Comparison of ENCODE assay signal across 10 cellular contexts in genomic region chr10:80457554-80458262, GRCh38. TPM values are rescaled to one million over a fixed set of nuclear protein-coding genes. Genes with fewer than 3 reads are reported as not detected.
DNase-seq lines count a peak whose midpoint lies in the region; ATAC-seq, FAIRE-seq and TF ChIP-seq lines count a peak whose summit lies in the region.
"Had no signal": no experiment of that assay in that cellular context is flagged by ENCODE, and none has a peak within 500 bp of the region (broad histone marks: within the 10 kb centered on the region; RNA-seq: fewer than 3 reads in every experiment).

No MANE protein-coding gene starts in this region.

- peak overlapping the region; percentile 5; the same call in 1 of the 2 replicates for H3K9ac ChIP-seq in GM12878 (ENCODE audit: control insufficient read depth, insufficient read depth, low read length)

- H3K27me3 ChIP-seq in H7 (ENCODE audit: control insufficient read depth, insufficient read depth, low read length) (peaks cover 8% of the 10 kb centered on the region), GM12878 (replicated peaks in 1 of 2; ENCODE audit: control insufficient read depth in 2 of 2, insufficient read depth in 2 of 2, low read length in 1 of 2) (no peaks in the 10 kb centered on the region), muscle layer of duodenum (ENCODE audit: low read depth, low read length) (no peaks in the 10 kb centered on the region)
- H3K27me3 ChIP-seq: adrenal gland had no signal

- no peak for TF ChIP-seq CTCF in A549 (IDR thresholded peaks at IDR 0.05)
- TF ChIP-seq CTCF in GM12878 (IDR thresholded peaks at IDR 0.05 in 2 of 3, conservative IDR thresholded peaks at IDR 0.05 in 1 of 3; ENCODE audit: control insufficient read depth in 2 of 3, extremely low read depth in 1 of 3, insufficient read depth in 1 of 3, low read depth in 3 of 3, low read length in 3 of 3), result 0 out of 6 replicates have a peak, but pooled peaks of 1 of the 3 experiments have one; percentile 6

- peak overlapping the region; percentile 23; the same call in 2 of the 3 replicates for H3K4me3 ChIP-seq in A549
- H3K4me3 ChIP-seq in H7 (ENCODE audit: insufficient read depth, low read depth, low read length), result no peak overlapping the region
- H3K4me3 ChIP-seq in GM12878, result peak overlapping the region; percentile 92
- H3K4me3 ChIP-seq in muscle layer of duodenum (ENCODE audit: low read depth in 1 of 2, low read length in 2 of 2), result no peak overlapping the region

- no peak for ATAC-seq in A549
- no peak for ATAC-seq in GM12878

- CTCF ChIA-PET in A549 (lab: Yijun Ruan, JAX), result interaction anchor here (1.6 to 38.6 kb wide), 3 partner anchors 13 to 48 kb away, joined by 7 to 928 read pairs (median 14); no protein-coding TSS in a partner anchor
- CTCF ChIA-PET in GM12878 (lab: Yijun Ruan, JAX), result interaction anchor here (1.2 to 21.5 kb wide), 7 partner anchors 9 to 43 kb away, joined by 5 to 402 read pairs (median 15); no protein-coding TSS in a partner anchor

- TF ChIP-seq EP300 in A549 (IDR thresholded peaks at IDR 0.05) (no peak), GM12878 (IDR thresholded peaks at IDR 0.05; ENCODE audit: borderline replicate concordance in 1 of 2, control insufficient read depth in 1 of 2, low read depth in 2 of 2, low read length in 2 of 2) (no peak)

- H3K4me2 ChIP-seq in A549 (peak overlapping the region; percentile 93), GM12878 (ENCODE audit: control insufficient read depth, insufficient read depth) (peak overlapping the region; percentile 51)

- H3K4me1 ChIP-seq in A549 (peaks cover 77% of the 10 kb centered on the region), GM12878 (ENCODE audit: control insufficient read depth, insufficient read depth, low read length) (peaks cover 68% of the 10 kb centered on the region), muscle layer of duodenum (ENCODE audit: control insufficient read depth in 1 of 2, insufficient read depth in 2 of 2, low read length in 2 of 2) (peaks cover 52 to 54% of the 10 kb centered on the region in 2 donors)

- H3K36me3 ChIP-seq in H7 (replicated peaks; ENCODE audit: control insufficient read depth, insufficient read depth, low read length) (no peaks in the 10 kb centered on the region), GM12878 (ENCODE audit: control insufficient read depth in 2 of 2, insufficient read depth in 2 of 2, low read length in 1 of 2) (no peaks in the 10 kb centered on the region), muscle layer of duodenum (ENCODE audit: control insufficient read depth in 1 of 2, insufficient read depth in 2 of 2, low read length in 2 of 2) (no peaks in the 10 kb centered on the region)
- H3K36me3 ChIP-seq: adrenal gland had no signal

- DNase-seq in A549 (ENCODE audit: low read depth in 1 of 2, low spot score in 1 of 2) (no peak), H7 (peak; percentile 78), GM12878 (ENCODE audit: low read depth, low spot score) (no peak), T-helper 9 cell (no peak), HK-2 (ENCODE audit: unreplicated experiment) (no peak), mucosa of gallbladder (ENCODE audit: low spot score) (no peak), GOT3 (lab: John Stamatoyannopoulos, UW) (no peak)
- DNase-seq: adrenal gland had no signal

- TF ChIP-seq RAD21 in A549 (conservative IDR thresholded peaks at IDR 0.05 in 1 of 2, IDR thresholded peaks at IDR 0.05 in 1 of 2) (no peak), GM12878 (IDR thresholded peaks at IDR 0.05; ENCODE audit: insufficient read depth, low read depth, low read length) (no peak)

- intact Hi-C loops in GM12878 (cut with micrococcal nuclease; ENCODE audit: unreplicated experiment), result loop anchor here (5.0 to 10.0 kb wide), 3 partner anchors 45 to 647 kb away; no protein-coding TSS in a partner anchor

- no peak for TF ChIP-seq POLR2A in A549 (IDR thresholded peaks at IDR 0.05; ENCODE audit: low read length)
- no peak for TF ChIP-seq POLR2A in GM12878 (IDR thresholded peaks at IDR 0.05; ENCODE audit: low read depth, low read length)

- RAD21 ChIA-PET in GM12878 (lab: Charles Lee; ENCODE audit: unreplicated experiment), result interaction anchor here (1.8 to 21.4 kb wide), 7 partner anchors 7 to 45 kb away, joined by 6 to 412 read pairs (median 32); no protein-coding TSS in a partner anchor

- TSS peak; percentile 37 for BruUV-seq in GM12878 (replicated peaks; lab: Mats Ljungman, UMichigan)

- H3K79me2 ChIP-seq in GM12878 (ENCODE audit: control insufficient read depth, insufficient read depth, low read length), result peaks cover 77% of the 10 kb centered on the region

- H3K9me3 ChIP-seq in A549 (no peaks in the 10 kb centered on the region), GM12878 (replicated peaks; ENCODE audit: control insufficient read depth, insufficient read depth, low read length) (no peaks in the 10 kb centered on the region), muscle layer of duodenum (ENCODE audit: control insufficient read depth in 1 of 2, low read length in 2 of 2) (no peaks in the 10 kb centered on the region)
- H3K9me3 ChIP-seq: adrenal gland had no signal

- FAIRE-seq in A549 (lab: Jason Lieb, UNC), result no peak
- FAIRE-seq in GM12878 (lab: Jason Lieb, UNC), result no peak
- FAIRE-seq: RCC 7860 had no signal

- whole genome bisulfite sequencing in A549 (ENCODE audit: missing lambda C conversion rate), result 79% methylated on average over 7 of the region's 8 CpGs
- WGBS in GM12878 (ENCODE audit: insufficient coverage, insufficient replicate concordance, low lambda C conversion rate, missing lambda C conversion rate), result 93% methylated on average over 8 of the region's 8 CpGs

- in situ Hi-C loops in GM12878 (cut with MboI), result no loop called here

- POLR2A ChIA-PET in A549 (lab: Yijun Ruan, JAX) (no interaction called here), GM12878 (lab: Charles Lee) (interaction anchor here (1.1 to 9.6 kb wide), 4 partner anchors 10 to 45 kb away, joined by 3 to 190 read pairs (median 45); no protein-coding TSS in a partner anchor)

- H3K27ac ChIP-seq in A549 (peak overlapping the region; percentile 59 to 100), GM12878 (ENCODE audit: control insufficient read depth, insufficient read depth) (peak overlapping the region; percentile 45), muscle layer of duodenum (ENCODE audit: low read length) (peak overlapping the region; percentile 80)

- SMC1A ChIA-PET in GM12878 (lab: Charles Lee; ENCODE audit: uncharacterized antibody, unreplicated experiment), result interaction anchor here (0.9 to 36.0 kb wide), 6 partner anchors 11 to 48 kb away, joined by 3 to 1038 read pairs (median 6); no protein-coding TSS in a partner anchor

- H2AFZ ChIP-seq in GM12878 (ENCODE audit: control insufficient read depth, low read depth, low read length), result no peak overlapping the region

- no peaks in the 10 kb centered on the region; the same call in 1 of the 2 replicates for H4K20me1 ChIP-seq in GM12878 (ENCODE audit: control insufficient read depth, insufficient read depth)

RNA-seq across cellular contexts. Expression of gene TSPAN14, which starts 3.6 kb away (rescaled TPM):
- polyA plus RNA-seq in A549 (2011; rRNA removed) (87.0 and 97.1 TPM in 2 replicates), A549 (2017; fragmentation: RNase III; extraction: RNeasy Plus Mini Kit Qiagen cat#74134 plus additional on column Dnase treatment) (101 to 124 TPM (median 121 TPM) in 3 replicates), GM12878 (2011; rRNA removed) (18.8 and 27.8 TPM in 2 replicates), GM12878 (2014; fragmentation: Illumina TruSeq; extraction: Trizol) (8.6 and 16.9 TPM in 2 replicates), GM12878 (2014; fragmentation: Nextera tagmentation; extraction: Ambion mirVana) (1 to 10 TPM; 2.5 to 2.6 TPM), GM12878 (2014; rRNA removed) (21.1 and 23.3 TPM in 2 replicates), GM12878 (2016; fragmentation: Nextera tagmentation; extraction: Ambion mirVana) (10 to 100 TPM; 19.0 to 22.0 TPM)
- 119 and 152 TPM in 2 replicates for polyA plus RNA-seq in A549 (2012; cell fraction: cytosol; rRNA removed)
- 147 and 164 TPM in 2 replicates for polyA plus RNA-seq in A549 (2012; cell fraction: nucleus; rRNA removed)
- polyA minus RNA-seq in A549 (2011; rRNA and poly(A)+ RNA removed), result 68.4 and 91.9 TPM in 2 replicates
- 36.3 and 37.6 TPM in 2 replicates for total RNA-seq in H7 (2014; rRNA removed; shearing (Covaris generic))
- 100 and 110 TPM in 2 replicates for total RNA-seq in GM12878 (2013; cell fraction: nucleolus; rRNA removed)
- total RNA-seq in GM12878 (2014; rRNA removed) (12.5 and 13.3 TPM in 2 replicates), GM12878 (2014; rRNA removed; fragmentation: Illumina TruSeq; extraction: Trizol) (8.0 and 8.1 TPM in 2 replicates), GM12878 (2021) (30.0 and 31.7 TPM in 2 replicates), mucosa of gallbladder (124 TPM)
- polyA plus RNA-seq in GM12878 (2011; ENCODE audit: low read depth), result 7.3 TPM
- polyA plus RNA-seq in GM12878 (2011; cell fraction: cytosol; rRNA removed), result 31.9 and 34.2 TPM in 2 replicates
- 45.1 and 52.6 TPM in 2 replicates for polyA plus RNA-seq in GM12878 (2011; cell fraction: nucleus; rRNA removed)
- 11.9 and 19.2 TPM in 2 replicates for polyA plus RNA-seq in GM12878 (2012)
- 21.3 and 31.5 TPM in 2 replicates for polyA minus RNA-seq in GM12878 (2011; rRNA and poly(A)+ RNA removed)
- 8.9 and 10.2 TPM in 2 replicates for polyA minus RNA-seq in GM12878 (2011; cell fraction: cytosol; rRNA and poly(A)+ RNA removed)
- polyA minus RNA-seq in GM12878 (2011; cell fraction: nucleus; rRNA and poly(A)+ RNA removed), result 17.2 and 26.6 TPM in 2 replicates

RNA-seq across cellular contexts. Expression of gene PRXL2A, which starts 49.4 kb away (rescaled TPM):
- polyA plus RNA-seq in A549 (2011; rRNA removed) (47.6 and 59.3 TPM in 2 replicates), A549 (2017; fragmentation: RNase III; extraction: RNeasy Plus Mini Kit Qiagen cat#74134 plus additional on column Dnase treatment) (40.6 to 55.0 TPM (median 47.7 TPM) in 3 replicates), GM12878 (2011; rRNA removed) (2.8 and 3.4 TPM in 2 replicates), GM12878 (2014; fragmentation: Illumina TruSeq; extraction: Trizol) (15.6 and 17.8 TPM in 2 replicates), GM12878 (2014; fragmentation: Nextera tagmentation; extraction: Ambion mirVana) (10 to 100 TPM in 1 of 2 experiments, 1 to 10 TPM in 1; 5.1 to 10.0 TPM), GM12878 (2014; rRNA removed) (10.0 and 12.6 TPM in 2 replicates), GM12878 (2016; fragmentation: Nextera tagmentation; extraction: Ambion mirVana) (10 to 100 TPM; 10.9 to 13.7 TPM)
- 18.2 and 20.7 TPM in 2 replicates for polyA plus RNA-seq in A549 (2012; cell fraction: cytosol; rRNA removed)
- 4.5 and 5.5 TPM in 2 replicates for polyA plus RNA-seq in A549 (2012; cell fraction: nucleus; rRNA removed)
- polyA minus RNA-seq in A549 (2011; rRNA and poly(A)+ RNA removed), result 8.9 and 9.1 TPM in 2 replicates
- total RNA-seq in H7 (2014; rRNA removed; shearing (Covaris generic)), result 35.0 and 36.1 TPM in 2 replicates
- 4.0 and 4.3 TPM in 2 replicates for total RNA-seq in GM12878 (2013; cell fraction: nucleolus; rRNA removed)
- total RNA-seq in GM12878 (2014; rRNA removed) (6.9 and 11.1 TPM in 2 replicates), GM12878 (2014; rRNA removed; fragmentation: Illumina TruSeq; extraction: Trizol) (14.7 and 15.6 TPM in 2 replicates), GM12878 (2021) (11.0 and 11.4 TPM in 2 replicates), mucosa of gallbladder (63.6 TPM)
- polyA plus RNA-seq in GM12878 (2011; ENCODE audit: low read depth), result 12.7 TPM
- 1.3 and 1.6 TPM in 2 replicates for polyA plus RNA-seq in GM12878 (2011; cell fraction: cytosol; rRNA removed)
- polyA plus RNA-seq in GM12878 (2011; cell fraction: nucleus; rRNA removed), result 0.45 and 0.51 TPM in 2 replicates
- polyA plus RNA-seq in GM12878 (2012), result 17.3 and 17.8 TPM in 2 replicates
- polyA minus RNA-seq in GM12878 (2011; rRNA and poly(A)+ RNA removed), result 0.73 and 1.1 TPM in 2 replicates
- not detected in 2 replicates for polyA minus RNA-seq in GM12878 (2011; cell fraction: cytosol; rRNA and poly(A)+ RNA removed)
- 0.24 and 0.38 TPM in 2 replicates for polyA minus RNA-seq in GM12878 (2011; cell fraction: nucleus; rRNA and poly(A)+ RNA removed)

Comparison
In these comparisons a context has a peak if more than half of its experiments do, and no peak if none do; other contexts are left out.
1. H3K4me3 ChIP-seq: peak in A549 (single experiment) and GM12878 (single experiment); none in H7 (single experiment) and muscle layer of duodenum (0 of 2).
2. Peak in every context shown above with its lines, with median percentiles within 50 percentile points of each other: H3K27ac ChIP-seq.